Comparison of ENCODE assay signal across 10 cellular contexts in genomic region chr16:89695875-89696597, GRCh38. TPM values are rescaled to one million over a fixed set of nuclear protein-coding genes. Genes with fewer than 3 reads are reported as not detected.
DNase-seq lines count a peak whose midpoint lies in the region; ATAC-seq and TF ChIP-seq lines count a peak whose summit lies in the region.
"Had no signal": no experiment of that assay in that cellular context is flagged by ENCODE, and none has a peak within 500 bp of the region (broad histone marks: within the 10 kb centered on the region; RNA-seq: fewer than 3 reads in every experiment).

No MANE protein-coding gene starts in this region.

- H3K4me1 ChIP-seq in left ventricle myocardium inferior = peaks cover 18% of the 10 kb centered on the region
- H3K4me1 ChIP-seq in spleen = peaks cover 13 to 54% (median 31%) of the 10 kb centered on the region in 6 donors

- intact Hi-C loops in Right ventricle myocardium superior (cut with DNase I) (no loop called here), left ventricle myocardium inferior (cut with micrococcal nuclease) (no loop called here), spleen (cut with DNase I; ENCODE audit: low total_unique reads) (no loop called here)

- H3K27ac ChIP-seq in left ventricle myocardium inferior (replicated peaks) (no peak overlapping the region), spleen (peak overlapping the region in 2 of 8 donors; percentile 26 to 54)
- H3K27ac ChIP-seq: gastrocnemius medialis had no signal

- no peak for TF ChIP-seq POLR2A in spleen (IDR thresholded peaks at IDR 0.05)

- TF ChIP-seq CTCF in left ventricle myocardium inferior (IDR thresholded peaks at IDR 0.05; ENCODE audit: borderline replicate concordance) = no peak
- TF ChIP-seq CTCF in spleen (IDR thresholded peaks at IDR 0.05 in 8 of 11, conservative IDR thresholded peaks at IDR 0.05 in 3 of 11) = no peak

- H3K9me3 ChIP-seq in left ventricle myocardium inferior (replicated peaks) (no peaks in the 10 kb centered on the region), spleen (no peaks in the 10 kb centered on the region)
- H3K9me3 ChIP-seq: gastrocnemius medialis, Peyer's patch had no signal

- H3K4me3 ChIP-seq in left ventricle myocardium inferior (no peak overlapping the region), spleen (no peak overlapping the region)
- H3K4me3 ChIP-seq: gastrocnemius medialis, Peyer's patch had no signal

- WGBS in spleen, 5 donors = 81 to 91% (median 85%) methylated on average over 9 to 21 of the region's 21 CpGs

- no peak for ATAC-seq in Right ventricle myocardium superior (ENCODE audit: poor library complexity)
- ATAC-seq: gastrocnemius medialis had no signal

- peaks cover 34% of the 10 kb centered on the region for H3K36me3 ChIP-seq in left ventricle myocardium inferior
- H3K36me3 ChIP-seq in spleen = peaks cover 0 to 72% (median 54%) of the 10 kb centered on the region in 6 donors

- H3K27me3 ChIP-seq in left ventricle myocardium inferior (ENCODE audit: low read depth) = no peaks in the 10 kb centered on the region
- H3K27me3 ChIP-seq in spleen (replicated peaks in 1 of 7) = no peaks in the 10 kb centered on the region
- H3K27me3 ChIP-seq: Peyer's patch had no signal

- DNase-seq in Right ventricle myocardium superior (peak; percentile 34), left ventricle myocardium inferior (no peak), cerebellar cortex (ENCODE audit: low spot score) (peak; percentile 36), spleen (peak; percentile 71), NCI-H1694 treated with DMSO at 0.1 percent for 48 hours (lab: John Stamatoyannopoulos, UW) (no peak), germinal center (ENCODE audit: low spot score) (no peak)
- DNase-seq: NCI-H1417 treated with DMSO at 0.1 percent for 48 hours, NCI-H446 treated with DMSO at 0.1 percent for 48 hours had no signal

RNA-seq across cellular contexts. Expression of gene SPATA2L, which starts 5.5 kb away (rescaled TPM):
- total RNA-seq in Right ventricle myocardium superior (4.1 TPM), left ventricle myocardium inferior (2.1 TPM), spleen (10 to 100 TPM in 6 of 7 donors, 1 to 10 TPM in 1; 6.8 to 16.9 (median 10.5) TPM)
- polyA plus RNA-seq in spleen = 1 to 10 TPM; 4.6 to 6.3 (median 5.7) TPM

RNA-seq across cellular contexts. Expression of gene CDK10, which starts 9.5 kb away (rescaled TPM):
- total RNA-seq in Right ventricle myocardium superior (20.7 TPM), left ventricle myocardium inferior (26.7 TPM), spleen (100 to 1,000 TPM in 2 of 7 donors, 10 to 100 TPM in 5; 47.6 to 114 (median 76.3) TPM)
- polyA plus RNA-seq in spleen = 100 to 1,000 TPM in 2 of 3 donors, 10 to 100 TPM in 1; 74.4 to 201 (median 134) TPM

RNA-seq across cellular contexts. Expression of gene VPS9D1, which starts 24.7 kb away (rescaled TPM):
- total RNA-seq in Right ventricle myocardium superior (11.2 TPM), left ventricle myocardium inferior (12.6 TPM), spleen (10 to 100 TPM in 6 of 7 donors, 1 to 10 TPM in 1; 6.0 to 28.8 (median 19.2) TPM)
- polyA plus RNA-seq in spleen = 10 to 100 TPM in 2 of 3 donors, 1 to 10 TPM in 1; 7.4 to 37.2 (median 34.5) TPM

RNA-seq across cellular contexts. Expression of gene ZNF276, which starts 25.3 kb away (rescaled TPM):
- total RNA-seq in Right ventricle myocardium superior = 10.2 TPM
- 12.9 TPM for total RNA-seq in left ventricle myocardium inferior
- 10 to 100 TPM; 59.0 to 83.7 (median 65.3) TPM for total RNA-seq in spleen
- 10 to 100 TPM; 28.9 to 63.6 (median 42.9) TPM for polyA plus RNA-seq in spleen

RNA-seq across cellular contexts. Expression of gene SPATA33, which starts 38.4 kb away (rescaled TPM):
- total RNA-seq in Right ventricle myocardium superior (1.9 TPM), left ventricle myocardium inferior (3.6 TPM), spleen (1 to 10 TPM; 2.9 to 5.7 (median 4.7) TPM)
- polyA plus RNA-seq in spleen = 1 to 10 TPM; 3.8 to 7.0 (median 4.9) TPM

Comparison
In these comparisons a context has a peak if more than half of its experiments do, and no peak if none do; other contexts are left out.
1. DNase-seq: peak in Right ventricle myocardium superior (single experiment), cerebellar cortex (single experiment) and spleen (single experiment); none in left ventricle myocardium inferior (single experiment), NCI-H1694 treated with DMSO at 0.1 percent for 48 hours (single experiment) and germinal center (single experiment).